2 cellular contexts compared by ENCODE assay signal in the genomic region with DNA sequence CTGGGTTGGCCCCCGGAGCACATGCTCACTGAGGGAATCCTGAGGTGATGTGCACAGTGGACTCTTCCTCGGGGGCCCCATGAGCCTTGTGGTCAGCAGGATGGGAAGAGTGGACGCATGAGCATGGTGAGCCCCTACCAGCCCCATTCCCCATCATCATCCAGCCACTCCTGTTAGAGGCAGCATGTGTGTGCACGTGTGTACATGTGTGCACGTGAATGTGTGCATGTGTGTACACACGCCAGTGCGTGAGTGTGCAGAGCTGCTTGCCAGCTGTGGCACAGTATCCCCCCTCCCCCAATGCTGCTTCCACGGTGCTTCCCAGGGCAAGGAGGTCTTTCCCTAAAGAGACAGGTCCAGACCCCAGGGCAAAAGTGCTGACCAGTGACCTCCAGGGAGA.
TF ChIP-seq lines count a peak whose summit lies in the region.

No MANE protein-coding gene starts in this region.

TF ChIP-seq in HepG2, 621 proteins besides CTCF, POLR2A, EP300 and RAD21:
- TF ChIP-seq MNT (IDR thresholded peaks at IDR 0.05) = peak; percentile 94
- TF ChIP-seq, protein P1, sequence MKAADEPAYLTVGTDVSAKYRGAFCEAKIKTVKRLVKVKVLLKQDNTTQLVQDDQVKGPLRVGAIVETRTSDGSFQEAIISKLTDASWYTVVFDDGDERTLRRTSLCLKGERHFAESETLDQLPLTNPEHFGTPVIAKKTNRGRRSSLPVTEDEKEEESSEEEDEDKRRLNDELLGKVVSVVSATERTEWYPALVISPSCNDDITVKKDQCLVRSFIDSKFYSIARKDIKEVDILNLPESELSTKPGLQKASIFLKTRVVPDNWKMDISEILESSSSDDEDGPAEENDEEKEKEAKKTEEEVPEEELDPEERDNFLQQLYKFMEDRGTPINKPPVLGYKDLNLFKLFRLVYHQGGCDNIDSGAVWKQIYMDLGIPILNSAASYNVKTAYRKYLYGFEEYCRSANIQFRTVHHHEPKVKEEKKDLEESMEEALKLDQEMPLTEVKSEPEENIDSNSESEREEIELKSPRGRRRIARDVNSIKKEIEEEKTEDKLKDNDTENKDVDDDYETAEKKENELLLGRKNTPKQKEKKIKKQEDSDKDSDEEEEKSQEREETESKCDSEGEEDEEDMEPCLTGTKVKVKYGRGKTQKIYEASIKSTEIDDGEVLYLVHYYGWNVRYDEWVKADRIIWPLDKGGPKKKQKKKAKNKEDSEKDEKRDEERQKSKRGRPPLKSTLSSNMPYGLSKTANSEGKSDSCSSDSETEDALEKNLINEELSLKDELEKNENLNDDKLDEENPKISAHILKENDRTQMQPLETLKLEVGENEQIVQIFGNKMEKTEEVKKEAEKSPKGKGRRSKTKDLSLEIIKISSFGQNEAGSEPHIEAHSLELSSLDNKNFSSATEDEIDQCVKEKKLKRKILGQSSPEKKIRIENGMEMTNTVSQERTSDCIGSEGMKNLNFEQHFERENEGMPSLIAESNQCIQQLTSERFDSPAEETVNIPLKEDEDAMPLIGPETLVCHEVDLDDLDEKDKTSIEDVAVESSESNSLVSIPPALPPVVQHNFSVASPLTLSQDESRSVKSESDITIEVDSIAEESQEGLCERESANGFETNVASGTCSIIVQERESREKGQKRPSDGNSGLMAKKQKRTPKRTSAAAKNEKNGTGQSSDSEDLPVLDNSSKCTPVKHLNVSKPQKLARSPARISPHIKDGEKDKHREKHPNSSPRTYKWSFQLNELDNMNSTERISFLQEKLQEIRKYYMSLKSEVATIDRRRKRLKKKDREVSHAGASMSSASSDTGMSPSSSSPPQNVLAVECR (CRISPR knock-in tag; IDR thresholded peaks at IDR 0.05; ENCODE audit: borderline replicate concordance) = no peak
- TF ChIP-seq CHCHD3 (CRISPR knock-in tag; IDR thresholded peaks at IDR 0.05) = no peak
- TF ChIP-seq ZNF292 (CRISPR knock-in tag; IDR thresholded peaks at IDR 0.05; ENCODE audit: borderline replicate concordance, low read depth) = no peak
- no peak for TF ChIP-seq NFATC3 (CRISPR knock-in tag; IDR thresholded peaks at IDR 0.05)

TF ChIP-seq in H1, 55 proteins besides CTCF, POLR2A, EP300 and RAD21:
- TF ChIP-seq TAF7 (optimal IDR thresholded peaks at IDR 0.05; ENCODE audit: borderline replicate concordance, low read depth, low read length) (no peak), EZH2 (IDR thresholded peaks at IDR 0.05; ENCODE audit: low read depth, low read length, severe bottlenecking) (no peak), RNF2 (IDR thresholded peaks at IDR 0.05; ENCODE audit: borderline replicate concordance, low read depth, low read length, missing control alignments, poor library complexity, severe bottlenecking) (no peak), SIRT6 (IDR thresholded peaks at IDR 0.05; ENCODE audit: low read length) (no peak), CBX5 (IDR thresholded peaks at IDR 0.05; ENCODE audit: low read depth, low read length) (no peak), BCL11A (IDR thresholded peaks at IDR 0.05; ENCODE audit: low read depth in 2 of 2, low read length in 2 of 2) (no peak), KDM1A (IDR thresholded peaks at IDR 0.05; ENCODE audit: borderline replicate concordance, low read length) (no peak), SAP30 (IDR thresholded peaks at IDR 0.05; ENCODE audit: insufficient read depth, insufficient replicate concordance, low read length) (no peak), SP2 (IDR thresholded peaks at IDR 0.05; ENCODE audit: low read length) (no peak), NANOG (IDR thresholded peaks at IDR 0.05; ENCODE audit: insufficient read depth, low read depth, low read length, poor library complexity, severe bottlenecking) (no peak), TAF1 (IDR thresholded peaks at IDR 0.05; ENCODE audit: low read depth, low read length) (no peak), KDM5A (IDR thresholded peaks at IDR 0.05; ENCODE audit: low read length) (no peak), CHD1 (IDR thresholded peaks at IDR 0.05; ENCODE audit: low read depth, low read length) (no peak), TCF12 (IDR thresholded peaks at IDR 0.05; ENCODE audit: low read depth, low read length) (no peak), SIN3A (conservative IDR thresholded peaks at IDR 0.05 in 1 of 2, IDR thresholded peaks at IDR 0.05 in 1 of 2; ENCODE audit: low read depth in 1 of 2, low read length in 2 of 2) (no peak), PHF8 (conservative IDR thresholded peaks at IDR 0.05; ENCODE audit: low read depth, low read length) (no peak)
